In the genomic region with DNA sequence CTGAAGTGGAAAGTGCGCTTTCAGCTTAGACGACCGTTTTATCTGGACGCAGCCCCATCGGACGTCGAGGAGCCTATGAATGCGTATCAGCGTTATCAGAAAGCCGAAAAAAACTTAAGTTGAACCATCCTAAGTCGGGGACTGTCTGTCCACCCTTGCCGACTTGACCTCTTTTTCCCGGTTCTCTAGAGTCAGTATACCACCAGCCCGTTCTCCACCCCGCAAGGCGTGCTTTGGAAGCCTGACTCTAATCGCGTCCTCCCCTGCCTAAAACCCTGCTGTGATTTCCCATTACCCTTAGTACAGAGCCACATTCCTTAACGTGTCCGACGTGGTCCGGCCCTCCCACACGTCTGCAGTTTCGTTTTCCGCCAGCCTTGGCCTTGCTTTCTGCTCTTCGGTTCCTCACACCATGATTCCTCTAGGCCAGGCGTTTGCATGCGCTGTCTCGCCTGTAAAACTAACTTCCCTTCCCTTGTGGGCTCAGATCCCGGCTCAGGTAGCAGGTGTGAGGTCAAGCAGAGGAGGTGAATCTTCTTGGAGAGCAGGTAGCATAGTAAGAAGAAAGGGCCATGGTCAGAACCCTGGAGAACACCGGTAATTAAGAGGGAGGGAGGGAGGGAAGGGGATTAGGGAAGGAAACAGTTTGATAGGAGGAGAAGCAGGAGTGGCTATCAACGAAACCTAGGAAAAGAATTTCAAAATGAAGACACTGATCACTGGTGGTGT, we compare ENCODE assay signal across 6 cellular contexts. TPM values are rescaled to one million over a fixed set of nuclear protein-coding genes. Genes with fewer than 3 reads are reported as not detected.
DNase-seq lines count a peak whose midpoint lies in the region; ATAC-seq, FAIRE-seq and TF ChIP-seq lines count a peak whose summit lies in the region.

No MANE protein-coding gene starts in this region.

- H3K27ac ChIP-seq in A549 (peak overlapping the region; percentile 89 to 94), HCT116 (ENCODE audit: low read depth, low read length) (peak overlapping the region; percentile 76)

- BruUV-seq in HCT116 (replicated peaks; lab: Mats Ljungman, UMichigan) = TSS peak; percentile 80

- peak overlapping the region; percentile 95 for H3K4me3 Mint-ChIP-seq in activated naive CD8-positive, alpha-beta T cell treated with anti-CD3 and anti-CD28 coated beads, Interleukin-2, amount 50 U/mL, for 24 hours

- H3K4me1 ChIP-seq in A549 (peaks cover 6% of the 10 kb centered on the region), HCT116 (ENCODE audit: control insufficient read depth in 1 of 2, insufficient read depth in 2 of 2, low read length in 2 of 2) (peaks cover 0 to 15% of the 10 kb centered on the region in 2 experiments; a peak in 2 of 4 replicates), mononuclear cell (ENCODE audit: insufficient read depth, low read length) (peaks cover 29% of the 10 kb centered on the region)

- TF ChIP-seq RAD21 in A549 (conservative IDR thresholded peaks at IDR 0.05 in 1 of 2, IDR thresholded peaks at IDR 0.05 in 1 of 2) (no peak), HCT116 (IDR thresholded peaks at IDR 0.05; ENCODE audit: low read depth) (no peak)

- H3K9me2 ChIP-seq in HCT116 (ENCODE audit: insufficient read depth) = no peaks in the 10 kb centered on the region

- no peak for DNase-seq in A549 (ENCODE audit: low read depth in 1 of 2, low spot score in 1 of 2)
- DNase-seq in HCT116 (ENCODE audit: low read depth, low spot score) = no peak
- peak; percentile 34 for DNase-seq in activated naive CD8-positive, alpha-beta T cell treated with anti-CD3 and anti-CD28 coated beads, Interleukin-2, amount 50 U/mL, for 24 hours
- no peak for DNase-seq in NCI-H1694 (lab: John Stamatoyannopoulos, UW)

- H3K27me3 ChIP-seq in HCT116 (ENCODE audit: insufficient read depth, low read length) (no peaks in the 10 kb centered on the region), mononuclear cell (ENCODE audit: insufficient read depth, low read length) (peaks cover 4% of the 10 kb centered on the region)

- H3K27me3 Mint-ChIP-seq in activated naive CD8-positive, alpha-beta T cell treated with anti-CD3 and anti-CD28 coated beads, Interleukin-2, amount 50 U/mL, for 24 hours = peaks cover 11% of the 10 kb centered on the region

- H3K79me2 ChIP-seq in HCT116 (ENCODE audit: insufficient read depth, low read length) = peaks cover 27% of the 10 kb centered on the region

- peak overlapping the region; percentile 89 for H3K27ac Mint-ChIP-seq in activated naive CD8-positive, alpha-beta T cell treated with anti-CD3 and anti-CD28 coated beads, Interleukin-2, amount 50 U/mL, for 24 hours

- no peak for TF ChIP-seq EP300 in A549 (IDR thresholded peaks at IDR 0.05)

- peaks cover 18% of the 10 kb centered on the region for H3K4me1 Mint-ChIP-seq in activated naive CD8-positive, alpha-beta T cell treated with anti-CD3 and anti-CD28 coated beads, Interleukin-2, amount 50 U/mL, for 24 hours

- H3K9me3 ChIP-seq in A549 (no peaks in the 10 kb centered on the region), HCT116 (ENCODE audit: control insufficient read depth in 1 of 2, insufficient read depth in 1 of 2, low read depth in 1 of 2, low read length in 2 of 2) (no peaks in the 10 kb centered on the region), mononuclear cell (ENCODE audit: low read depth, low read length) (no peaks in the 10 kb centered on the region)

- WGBS in A549 (ENCODE audit: missing lambda C conversion rate) = 10% methylated on average over 32 of the region's 32 CpGs

- peaks cover 22% of the 10 kb centered on the region for H3K36me3 Mint-ChIP-seq in activated naive CD8-positive, alpha-beta T cell treated with anti-CD3 and anti-CD28 coated beads, Interleukin-2, amount 50 U/mL, for 24 hours (ENCODE audit: low read depth)

- CTCF ChIA-PET in A549 (lab: Yijun Ruan, JAX) (interaction anchor here (0.8 to 1.4 kb wide), 2 partner anchors 28 to 29 kb away, joined by 3 read pairs; no protein-coding TSS in a partner anchor), HCT116 (lab: Charles Lee) (no interaction called here)

- H3K4me3 ChIP-seq in A549 = peak overlapping the region; percentile 98
- peak overlapping the region; percentile 96 to 98 for H3K4me3 ChIP-seq in HCT116 (replicated peaks in 1 of 2; ENCODE audit: low read depth in 1 of 2, low read length in 2 of 2)
- peak overlapping the region; percentile 91 for H3K4me3 ChIP-seq in mononuclear cell (ENCODE audit: low read length)

- RAD21 ChIA-PET in HCT116 (lab: Charles Lee; ENCODE audit: low non-redundant PET in 1 of 2, low total read pairs in 2 of 2, uncharacterized antibody in 2 of 2, unreplicated experiment in 2 of 2) = no interaction called here

- peak overlapping the region; percentile 88 for H3K9ac ChIP-seq in HCT116 (ENCODE audit: low read length)

- H3K4me2 ChIP-seq in A549 (peak overlapping the region; percentile 99), HCT116 (ENCODE audit: low read length) (peak overlapping the region; percentile 99)

- no peak for FAIRE-seq in A549 (lab: Jason Lieb, UNC)

- POLR2A ChIA-PET in A549 (lab: Yijun Ruan, JAX) (no interaction called here), HCT116 (lab: Charles Lee) (no interaction called here)

- intact Hi-C loops in HCT116 (cut with micrococcal nuclease) = loop anchor here (2.0 to 10.0 kb wide), 2 partner anchors 159 to 235 kb away; a partner anchor contains a TSS

- no peaks in the 10 kb centered on the region for H4K20me1 ChIP-seq in HCT116 (ENCODE audit: insufficient read depth)

- no peak overlapping the region for H2AFZ ChIP-seq in HCT116 (ENCODE audit: low read depth, low read length, poor library complexity, severe bottlenecking)

- TF ChIP-seq POLR2A in A549 (IDR thresholded peaks at IDR 0.05; ENCODE audit: low read length) (no peak), HCT116 (IDR thresholded peaks at IDR 0.05; ENCODE audit: borderline replicate concordance, extremely low read depth, insufficient read depth, insufficient read length) (no peak)

- ATAC-seq in A549 (peak in 1 of 2 experiments; percentile 9; a peak in 3 of 6 replicates), HCT116 (peak; percentile 12; the same call in 1 of the 2 replicates), GM18519 (IDR thresholded peaks at IDR 0.05; ENCODE audit: low FRiP score, unreplicated experiment) (no peak)
- no peak for ATAC-seq in activated naive CD8-positive, alpha-beta T cell treated with anti-CD3 and anti-CD28 coated beads, Interleukin-2, amount 50 U/mL, for 24 hours

- H3K36me3 ChIP-seq in HCT116 (ENCODE audit: control insufficient read depth in 1 of 2, insufficient read depth in 2 of 2, low read length in 2 of 2) = peaks cover 23 to 28% of the 10 kb centered on the region in 2 experiments; a peak in 3 of 4 replicates

- no peaks in the 10 kb centered on the region for H3K9me3 Mint-ChIP-seq in activated naive CD8-positive, alpha-beta T cell treated with anti-CD3 and anti-CD28 coated beads, Interleukin-2, amount 50 U/mL, for 24 hours

- TF ChIP-seq CTCF in A549 (IDR thresholded peaks at IDR 0.05) (no peak), HCT116 (IDR thresholded peaks at IDR 0.05 in 2 of 3, conservative IDR thresholded peaks at IDR 0.05 in 1 of 3; ENCODE audit: borderline replicate concordance in 1 of 3, insufficient read depth in 1 of 3, low read depth in 2 of 3, low read length in 2 of 3) (no peak)

TF ChIP-seq in A549, 52 proteins besides CTCF, POLR2A, EP300 and RAD21 (continues in another document):
- TF ChIP-seq RARB (CRISPR knock-in tag; IDR thresholded peaks at IDR 0.05) = no peak

TF ChIP-seq in HCT116, 20 proteins besides CTCF, POLR2A, EP300 and RAD21 (continues in another document):
- TF ChIP-seq EZH2 (IDR thresholded peaks at IDR 0.05) = no peak

RNA-seq across cellular contexts. Expression of a gene that starts 0.9 kb away (rescaled TPM):
- polyA plus RNA-seq in A549 (2011; rRNA removed) (14.3 and 14.6 TPM in 2 replicates), A549 (2017; fragmentation: RNase III; extraction: RNeasy Plus Mini Kit Qiagen cat#74134 plus additional on column Dnase treatment) (15.2 to 16.7 TPM (median 16.5 TPM) in 3 replicates)
- 24.2 and 29.9 TPM in 2 replicates for polyA plus RNA-seq in A549 (2012; cell fraction: cytosol; rRNA removed)
- polyA plus RNA-seq in A549 (2012; cell fraction: nucleus; rRNA removed) = 26.7 and 27.8 TPM in 2 replicates
- 9.5 and 10.3 TPM in 2 replicates for polyA minus RNA-seq in A549 (2011; rRNA and poly(A)+ RNA removed)
- total RNA-seq in HCT116 (2021; ENCODE audit: unreplicated experiment) (28.2 TPM), mononuclear cell (12.4 TPM)
- polyA plus RNA-seq in HCT116 (2012) = 25.4 and 28.9 TPM in 2 replicates

RNA-seq across cellular contexts. Expression of a gene that starts 5.7 kb away (rescaled TPM):
- 0.08 TPM in 1 of 2 replicates, not detected in the other for polyA plus RNA-seq in A549 (2011; rRNA removed)
- 0.04 TPM in 1 of 2 replicates, not detected in the other for polyA plus RNA-seq in A549 (2012; cell fraction: cytosol; rRNA removed)
- polyA plus RNA-seq in A549 (2012; cell fraction: nucleus; rRNA removed) = 0.06 and 0.29 TPM in 2 replicates
- 0.05 to 0.12 TPM in 2 of 3 replicates, not detected in the other for polyA plus RNA-seq in A549 (2017; fragmentation: RNase III; extraction: RNeasy Plus Mini Kit Qiagen cat#74134 plus additional on column Dnase treatment)
- not detected in 2 replicates for polyA minus RNA-seq in A549 (2011; rRNA and poly(A)+ RNA removed)
- not detected for total RNA-seq in HCT116 (2021; ENCODE audit: unreplicated experiment)
- 0.04 and 0.24 TPM in 2 replicates for polyA plus RNA-seq in HCT116 (2012)
- 0.10 TPM for total RNA-seq in mononuclear cell

RNA-seq across cellular contexts. Expression of a gene that starts 35.5 kb away (rescaled TPM):
- polyA plus RNA-seq in A549 (2011; rRNA removed) (0.05 and 0.12 TPM in 2 replicates), A549 (2017; fragmentation: RNase III; extraction: RNeasy Plus Mini Kit Qiagen cat#74134 plus additional on column Dnase treatment) (0.07 to 0.16 TPM (median 0.12 TPM) in 3 replicates)
- 0.05 and 0.09 TPM in 2 replicates for polyA plus RNA-seq in A549 (2012; cell fraction: cytosol; rRNA removed)
- polyA plus RNA-seq in A549 (2012; cell fraction: nucleus; rRNA removed) = 0.11 and 0.13 TPM in 2 replicates
- polyA minus RNA-seq in A549 (2011; rRNA and poly(A)+ RNA removed) = 0.08 and 0.10 TPM in 2 replicates
- total RNA-seq in HCT116 (2021; ENCODE audit: unreplicated experiment) (0.05 TPM), mononuclear cell (1.9 TPM)
- 0.01 TPM in 1 of 2 replicates, not detected in the other for polyA plus RNA-seq in HCT116 (2012)

RNA-seq across cellular contexts. Expression of a gene that starts 59.7 kb away (rescaled TPM):
- polyA plus RNA-seq in A549 (2011; rRNA removed) (62.2 and 67.0 TPM in 2 replicates), A549 (2017; fragmentation: RNase III; extraction: RNeasy Plus Mini Kit Qiagen cat#74134 plus additional on column Dnase treatment) (103 to 109 TPM (median 105 TPM) in 3 replicates)
- polyA plus RNA-seq in A549 (2012; cell fraction: cytosol; rRNA removed) = 69.5 and 75.1 TPM in 2 replicates
- 27.5 and 54.4 TPM in 2 replicates for polyA plus RNA-seq in A549 (2012; cell fraction: nucleus; rRNA removed)
- 16.7 and 17.4 TPM in 2 replicates for polyA minus RNA-seq in A549 (2011; rRNA and poly(A)+ RNA removed)
- total RNA-seq in HCT116 (2021; ENCODE audit: unreplicated experiment) (64.6 TPM), mononuclear cell (25.9 TPM)
- polyA plus RNA-seq in HCT116 (2012) = 66.4 and 70.0 TPM in 2 replicates
